In genomic region chr1:206471415-206471801, GRCh38 we compare ENCODE assay signal across 9 cellular contexts. TPM values are rescaled to one million over a fixed set of nuclear protein-coding genes. Genes with fewer than 3 reads are reported as not detected.
A peak's percentile ranks its signal among the peaks of the same experiment; 100 is the strongest.
DNase-seq lines count a peak whose midpoint lies in the region; FAIRE-seq and TF ChIP-seq lines count a peak whose summit lies in the region.
"Had no signal": no experiment of that assay in that cellular context is flagged by ENCODE, and none has a peak within 500 bp of the region (broad histone marks: within the 10 kb centered on the region; RNA-seq: fewer than 3 reads in every experiment).

No MANE protein-coding gene starts in this region.

- H3K9me3 ChIP-seq in HUES48 (ENCODE audit: control insufficient read depth, insufficient read depth, low read length) (no peaks in the 10 kb centered on the region), neuronal stem cell (replicated peaks in 1 of 2; ENCODE audit: control insufficient read depth in 2 of 2, insufficient read depth in 1 of 2, low read depth in 1 of 2, low read length in 2 of 2) (no peaks in the 10 kb centered on the region), prostate gland (no peaks in the 10 kb centered on the region), testis (no peaks in the 10 kb centered on the region), A673 (ENCODE audit: low read depth, low read length, poor library complexity, severe bottlenecking) (no peaks in the 10 kb centered on the region)

- H3K4me3 ChIP-seq in GM12875 (ENCODE audit: low read depth, low read length) (peak overlapping the region; percentile 77), HUES48 (ENCODE audit: low read depth, low read length) (peak overlapping the region; percentile 58), bronchial epithelial cell (ENCODE audit: low read depth, low read length) (peak overlapping the region; percentile 62), neuronal stem cell (ENCODE audit: low read length in 2 of 2) (peak overlapping the region in 1 of 2 donors; percentile 65), prostate gland (peak overlapping the region in 1 of 2 donors; percentile 45), testis (no peak overlapping the region), A673 (ENCODE audit: low read depth, low read length, poor library complexity, severe bottlenecking) (no peak overlapping the region)

- FAIRE-seq in bronchial epithelial cell (lab: Jason Lieb, UNC) (no peak), D721Med (lab: Jason Lieb, UNC) (no peak)

- peaks cover 34% of the 10 kb centered on the region for H3K4me1 ChIP-seq in HUES48 (ENCODE audit: control insufficient read depth, insufficient read depth, low read length)
- H3K4me1 ChIP-seq in neuronal stem cell (ENCODE audit: control insufficient read depth in 2 of 2, insufficient read depth in 1 of 2, low read depth in 1 of 2, low read length in 2 of 2), result peaks cover 38 to 39% of the 10 kb centered on the region in 2 donors
- H3K4me1 ChIP-seq in prostate gland (replicated peaks), result peaks cover 7% of the 10 kb centered on the region
- peaks cover 4% of the 10 kb centered on the region for H3K4me1 ChIP-seq in testis
- H3K4me1 ChIP-seq in A673 (ENCODE audit: insufficient read depth, low read length, poor library complexity, severe bottlenecking), result peaks cover 33% of the 10 kb centered on the region

- H3K36me3 ChIP-seq in HUES48 (ENCODE audit: control insufficient read depth, insufficient read depth, low read length) (peaks cover 7% of the 10 kb centered on the region; the same call in 1 of the 2 replicates), bronchial epithelial cell (ENCODE audit: control insufficient read depth, insufficient read depth, low read length) (peaks cover 5% of the 10 kb centered on the region), neuronal stem cell (replicated peaks in 1 of 2; ENCODE audit: control insufficient read depth in 2 of 2, insufficient read depth in 2 of 2, low read length in 2 of 2) (no peaks in the 10 kb centered on the region), prostate gland (no peaks in the 10 kb centered on the region), testis (ENCODE audit: low read depth, missing control alignments) (no peaks in the 10 kb centered on the region), A673 (ENCODE audit: insufficient read depth, low read length, poor library complexity, severe bottlenecking) (no peaks in the 10 kb centered on the region)

- intact Hi-C loops in prostate gland (cut with DNase I) (no loop called here), testis (cut with DNase I; ENCODE audit: low total_unique reads) (no loop called here), A673 (cut with micrococcal nuclease; ENCODE audit: unreplicated experiment) (loop anchor here (10.0 kb wide), 1 partner anchor 513 kb away; no protein-coding TSS in a partner anchor)

- H2BK15ac ChIP-seq in neuronal stem cell (ENCODE audit: low read length), result peak overlapping the region; percentile 44

- H3K79me1 ChIP-seq in neuronal stem cell (ENCODE audit: low read depth, low read length), result no peaks in the 10 kb centered on the region

- H4K91ac ChIP-seq in neuronal stem cell (ENCODE audit: low read depth, low read length, poor library complexity), result peak overlapping the region; percentile 16

- H2BK120ac ChIP-seq in neuronal stem cell (ENCODE audit: low read depth, low read length), result no peak overlapping the region

- no peak overlapping the region for H2BK5ac ChIP-seq in neuronal stem cell (ENCODE audit: low read length)

- H3K27me3 ChIP-seq in HUES48 (ENCODE audit: control insufficient read depth, insufficient read depth, low read length), result no peaks in the 10 kb centered on the region
- no peaks in the 10 kb centered on the region for H3K27me3 ChIP-seq in bronchial epithelial cell (ENCODE audit: control insufficient read depth, insufficient read depth, low read length)
- H3K27me3 ChIP-seq in neuronal stem cell (ENCODE audit: control insufficient read depth in 3 of 3, insufficient read depth in 3 of 3, low read depth in 1 of 3, low read length in 3 of 3), result no peaks in the 10 kb centered on the region
- no peaks in the 10 kb centered on the region for H3K27me3 ChIP-seq in prostate gland (replicated peaks; ENCODE audit: insufficient read depth)
- H3K27me3 ChIP-seq in testis, result no peaks in the 10 kb centered on the region
- H3K27me3 ChIP-seq in A673 (replicated peaks; ENCODE audit: insufficient read depth, low read depth, low read length, poor library complexity), result no peaks in the 10 kb centered on the region

- peak overlapping the region; percentile 35 for H2AK5ac ChIP-seq in neuronal stem cell (ENCODE audit: low read depth, low read length)

- H3K27ac ChIP-seq in HUES48 (ENCODE audit: low read depth, low read length) (peak overlapping the region; percentile 69), neuronal stem cell (replicated peaks; ENCODE audit: low read length) (no peak overlapping the region), prostate gland (no peak overlapping the region), testis (no peak overlapping the region), A673 (ENCODE audit: low read depth, low read length, poor library complexity, severe bottlenecking) (no peak overlapping the region)

- H3K14ac ChIP-seq in neuronal stem cell (ENCODE audit: low read length), result no peak overlapping the region

- POLR2A ChIA-PET in A673 (lab: Charles Lee; ENCODE audit: low non-redundant PET), result no interaction called here

- H3K9ac ChIP-seq in HUES48 (ENCODE audit: low read depth, low read length), result no peak overlapping the region
- H3K9ac ChIP-seq in neuronal stem cell (ENCODE audit: low read depth, low read length, poor library complexity), result no peak overlapping the region

- H3K4ac ChIP-seq in neuronal stem cell (ENCODE audit: low read length), result no peak overlapping the region

- H4K8ac ChIP-seq in neuronal stem cell (ENCODE audit: low read depth, low read length), result no peak overlapping the region

- H2BK12ac ChIP-seq in neuronal stem cell (ENCODE audit: low read length), result no peak overlapping the region

- H2AFZ ChIP-seq in neuronal stem cell (ENCODE audit: low read length), result peak overlapping the region; percentile 98

- whole genome bisulfite sequencing in neuronal stem cell (ENCODE audit: extremely low coverage in 2 of 2, insufficient read length in 2 of 2, insufficient replicate concordance in 1 of 2), 2 donors, result no CpG with 5 or more reads among the region's 7 CpGs
- 71% methylated on average over 7 of the region's 7 CpGs for WGBS in prostate gland
- 80 to 83% methylated on average over 3 to 7 of the region's 7 CpGs for WGBS in testis, 2 donors

- peak overlapping the region; percentile 26 for H3K4me2 ChIP-seq in neuronal stem cell (ENCODE audit: insufficient read depth, low read length, poor library complexity, severe bottlenecking)

- peak overlapping the region; percentile 42 for H3K18ac ChIP-seq in neuronal stem cell (ENCODE audit: low read length)

- BruUV-seq in A673 (replicated peaks; lab: Mats Ljungman, UMichigan), result no TSS peak

- no peak overlapping the region for H3K23ac ChIP-seq in neuronal stem cell (ENCODE audit: low read depth, low read length, poor library complexity)

- DNase-seq in bronchial epithelial cell (ENCODE audit: low read depth) (no peak), neuronal stem cell (ENCODE audit: low spot score) (no peak), prostate gland (ENCODE audit: low spot score) (no peak), testis (no peak), A673 (ENCODE audit: low spot score) (no peak), D721Med (ENCODE audit: insufficient read length, low spot score) (no peak)
- DNase-seq: GOT3 had no signal

- no peak for TF ChIP-seq CTCF in GM12875 (IDR thresholded peaks at IDR 0.05; ENCODE audit: borderline replicate concordance, insufficient read depth, low read depth, low read length)
- no peak for TF ChIP-seq CTCF in bronchial epithelial cell (IDR thresholded peaks at IDR 0.05; ENCODE audit: insufficient read depth, low read length, severe bottlenecking)
- no peak for TF ChIP-seq CTCF in prostate gland (IDR thresholded peaks at IDR 0.05)
- no peak for TF ChIP-seq CTCF in testis (IDR thresholded peaks at IDR 0.05)
- TF ChIP-seq CTCF in A673 (conservative IDR thresholded peaks at IDR 0.05; ENCODE audit: low read depth, low read length), result no peak
- TF ChIP-seq CTCF in D721Med (IDR thresholded peaks at IDR 0.05; ENCODE audit: insufficient read depth, missing control alignments), result no peak

- CTCF ChIA-PET in A673 (lab: Charles Lee), result interaction anchor here (2.2 kb wide), 1 partner anchor 8 kb away, joined by 15 read pairs; no protein-coding TSS in a partner anchor

- no peak for TF ChIP-seq POLR2A in prostate gland (IDR thresholded peaks at IDR 0.05)
- no peak for TF ChIP-seq POLR2A in testis (IDR thresholded peaks at IDR 0.05)

RNA-seq across cellular contexts. Expression of gene IKBKE, which starts 1.1 kb away (rescaled TPM):
- 2.9 and 5.8 TPM in 2 replicates for total RNA-seq in bronchial epithelial cell
- 0.49 TPM for polyA plus RNA-seq in neuronal stem cell (2013, experiment 1 of 2)
- polyA plus RNA-seq in neuronal stem cell (2013, experiment 2 of 2), result 0.47 TPM
- 1 to 10 TPM; 3.6 to 6.1 TPM for total RNA-seq in prostate gland
- total RNA-seq in testis, result 1 to 10 TPM in 1 of 2 donors, under 1 TPM in 1; 0.99 to 1.0 TPM
- polyA plus RNA-seq in testis (ENCODE audit: insufficient read depth, low read depth, low replicate concordance), result 1.6 TPM
- 2.3 and 2.9 TPM in 2 replicates for total RNA-seq in A673 (2021)

RNA-seq across cellular contexts. Expression of gene RASSF5, which starts 35.9 kb away (rescaled TPM):
- total RNA-seq in bronchial epithelial cell, result 3.4 and 4.6 TPM in 2 replicates
- polyA plus RNA-seq in neuronal stem cell (2013, experiment 1 of 2), result 0.50 TPM
- 0.51 TPM for polyA plus RNA-seq in neuronal stem cell (2013, experiment 2 of 2)
- total RNA-seq in prostate gland, result 10 to 100 TPM; 22.2 to 42.5 TPM
- total RNA-seq in testis, result 1 to 10 TPM; 4.3 to 8.4 TPM
- polyA plus RNA-seq in testis (ENCODE audit: insufficient read depth, low read depth, low replicate concordance), result 5.9 TPM
- 0.75 and 1.3 TPM in 2 replicates for total RNA-seq in A673 (2021)

Comparison
In these comparisons a context has a peak if more than half of its experiments do, and no peak if none do; other contexts are left out.
1. H3K4me3 ChIP-seq: peak in GM12875 (single experiment), HUES48 (single experiment) and bronchial epithelial cell (single experiment); none in testis (0 of 2) and A673 (single experiment).